In the genomic region with DNA sequence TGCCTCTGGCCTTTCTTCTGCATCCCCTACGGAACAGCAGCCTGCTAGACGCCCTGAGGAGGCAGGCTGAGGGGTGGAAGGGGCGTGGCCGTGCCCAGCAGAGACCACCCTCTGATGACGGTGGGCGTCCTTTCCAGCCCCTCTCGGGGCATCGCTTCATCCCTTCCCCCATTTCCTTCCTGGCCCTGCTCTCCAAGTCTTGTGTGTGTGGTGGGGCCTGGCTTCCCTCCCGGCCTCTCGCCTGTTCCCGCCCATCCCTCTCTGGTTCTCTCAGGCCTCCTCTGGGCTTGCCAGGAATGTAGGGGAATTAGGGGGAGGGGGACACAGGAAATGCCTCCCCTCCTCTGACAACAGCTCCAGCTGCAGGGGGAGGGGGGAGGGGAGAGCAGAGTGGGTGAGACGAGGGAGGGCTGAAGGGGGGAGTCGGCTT, we compare ENCODE assay signal across 9 cellular contexts. TPM values are rescaled to one million over a fixed set of nuclear protein-coding genes. Genes with fewer than 3 reads are reported as not detected.
DNase-seq lines count a peak whose midpoint lies in the region; ATAC-seq and TF ChIP-seq lines count a peak whose summit lies in the region.
"Had no signal": no experiment of that assay in that cellular context is flagged by ENCODE, and none has a peak within 500 bp of the region (broad histone marks: within the 10 kb centered on the region; RNA-seq: fewer than 3 reads in every experiment).

No MANE protein-coding gene starts in this region.

- no peaks in the 10 kb centered on the region for H3K27me3 ChIP-seq in esophagus squamous epithelium
- H3K27me3 ChIP-seq in uterus, result no peaks in the 10 kb centered on the region

- POLR2A ChIA-PET in HEK293T (lab: Yijun Ruan, JAX), result no interaction called here

- intact Hi-C loops in activated naive CD4-positive, alpha-beta T cell treated with anti-CD3 and anti-CD28 coated beads for 36 hours (cut with micrococcal nuclease), result no loop called here
- intact Hi-C loops in esophagus squamous epithelium (cut with DNase I) (no loop called here), uterus (cut with DNase I; ENCODE audit: low total_unique reads) (no loop called here)

- no peak for TF ChIP-seq CTCF in esophagus squamous epithelium (IDR thresholded peaks at IDR 0.05)
- no peak for TF ChIP-seq CTCF in uterus (IDR thresholded peaks at IDR 0.05)

- DNase-seq in activated naive CD4-positive, alpha-beta T cell treated with anti-CD3 and anti-CD28 coated beads for 36 hours, result no peak
- no peak for DNase-seq in activated naive CD4-positive, alpha-beta T cell treated with Interleukin-2 at 50 U/mL for 16 hours
- DNase-seq in esophagus squamous epithelium (lab: John Stamatoyannopoulos, UW) (no peak), mucosa of gallbladder (ENCODE audit: low spot score) (peak; percentile 67), uterus (peak; percentile 70 to 73), HEK293T (ENCODE audit: extremely low spot score) (no peak), NCI-H1694 treated with DMSO at 0.1 percent for 48 hours (lab: John Stamatoyannopoulos, UW) (no peak)
- DNase-seq: CD4-positive, CD25-positive, alpha-beta regulatory T cell had no signal

- H3K4me1 Mint-ChIP-seq in activated naive CD4-positive, alpha-beta T cell treated with anti-CD3 and anti-CD28 coated beads for 36 hours (ENCODE audit: low read depth), result peaks cover 45% of the 10 kb centered on the region

- peak overlapping the region; percentile 30 for H3K27ac Mint-ChIP-seq in activated naive CD4-positive, alpha-beta T cell treated with anti-CD3 and anti-CD28 coated beads for 36 hours

- H3K27ac ChIP-seq in esophagus squamous epithelium (peak overlapping the region; percentile 44 to 83 (median 74)), uterus (peak overlapping the region; percentile 55 to 59)

- peaks cover 33 to 79% (median 54%) of the 10 kb centered on the region in 3 donors for H3K4me1 ChIP-seq in esophagus squamous epithelium
- H3K4me1 ChIP-seq in uterus, result peaks cover 5 to 47% of the 10 kb centered on the region in 2 donors

- ATAC-seq in HG02610 (IDR thresholded peaks at IDR 0.05; ENCODE audit: unreplicated experiment), result no peak

- no peaks in the 10 kb centered on the region for H3K9me3 ChIP-seq in esophagus squamous epithelium
- no peaks in the 10 kb centered on the region for H3K9me3 ChIP-seq in uterus

- WGBS in esophagus squamous epithelium, 2 donors, result 4 to 40% methylated on average over 1 to 5 of the region's 13 CpGs

- CTCF ChIA-PET in activated naive CD4-positive, alpha-beta T cell treated with anti-CD3 and anti-CD28 coated beads for 36 hours (lab: Charles Lee), result no interaction called here
- CTCF ChIA-PET in HEK293T (lab: Yijun Ruan, JAX), result no interaction called here

- no peaks in the 10 kb centered on the region for H3K9me3 Mint-ChIP-seq in activated naive CD4-positive, alpha-beta T cell treated with anti-CD3 and anti-CD28 coated beads for 36 hours
- H3K9me3 Mint-ChIP-seq: CD4-positive, CD25-positive, alpha-beta regulatory T cell had no signal

- H3K36me3 ChIP-seq in esophagus squamous epithelium (peaks cover 0 to 8% (median 0%) of the 10 kb centered on the region in 3 donors), uterus (no peaks in the 10 kb centered on the region)

- peaks cover 10% of the 10 kb centered on the region for H3K36me3 Mint-ChIP-seq in activated naive CD4-positive, alpha-beta T cell treated with anti-CD3 and anti-CD28 coated beads for 36 hours (ENCODE audit: low read depth)

- no peaks in the 10 kb centered on the region for H3K27me3 Mint-ChIP-seq in activated naive CD4-positive, alpha-beta T cell treated with anti-CD3 and anti-CD28 coated beads for 36 hours (ENCODE audit: low read depth)
- H3K27me3 Mint-ChIP-seq: CD4-positive, CD25-positive, alpha-beta regulatory T cell had no signal

- TF ChIP-seq POLR2A in esophagus squamous epithelium (IDR thresholded peaks at IDR 0.05) (no peak), uterus (IDR thresholded peaks at IDR 0.05) (no peak)

- H3K4me3 ChIP-seq in esophagus squamous epithelium (peak overlapping the region in 1 of 4 donors; percentile 23), uterus (no peak overlapping the region)

- no peak overlapping the region for H3K4me3 Mint-ChIP-seq in activated naive CD4-positive, alpha-beta T cell treated with anti-CD3 and anti-CD28 coated beads for 36 hours
- H3K4me3 Mint-ChIP-seq: CD4-positive, CD25-positive, alpha-beta regulatory T cell had no signal

TF ChIP-seq in HEK293T, 16 proteins besides CTCF, POLR2A, EP300 and RAD21:
- TF ChIP-seq, protein P1, sequence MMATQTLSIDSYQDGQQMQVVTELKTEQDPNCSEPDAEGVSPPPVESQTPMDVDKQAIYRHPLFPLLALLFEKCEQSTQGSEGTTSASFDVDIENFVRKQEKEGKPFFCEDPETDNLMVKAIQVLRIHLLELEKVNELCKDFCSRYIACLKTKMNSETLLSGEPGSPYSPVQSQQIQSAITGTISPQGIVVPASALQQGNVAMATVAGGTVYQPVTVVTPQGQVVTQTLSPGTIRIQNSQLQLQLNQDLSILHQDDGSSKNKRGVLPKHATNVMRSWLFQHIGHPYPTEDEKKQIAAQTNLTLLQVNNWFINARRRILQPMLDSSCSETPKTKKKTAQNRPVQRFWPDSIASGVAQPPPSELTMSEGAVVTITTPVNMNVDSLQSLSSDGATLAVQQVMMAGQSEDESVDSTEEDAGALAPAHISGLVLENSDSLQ (IDR thresholded peaks at IDR 0.05), result no peak
- TF ChIP-seq BHLHE40 (IDR thresholded peaks at IDR 0.05; ENCODE audit: borderline replicate concordance) (no peak), SP1 (IDR thresholded peaks at IDR 0.05) (no peak), HDGF (IDR thresholded peaks at IDR 0.05; ENCODE audit: borderline replicate concordance) (no peak), ELF4 (IDR thresholded peaks at IDR 0.05) (no peak), NFRKB (IDR thresholded peaks at IDR 0.05) (no peak), ZNF384 (IDR thresholded peaks at IDR 0.05) (no peak), FOXA1 (IDR thresholded peaks at IDR 0.05) (no peak), CTBP1 (IDR thresholded peaks at IDR 0.05; ENCODE audit: borderline replicate concordance) (no peak), LEF1 (IDR thresholded peaks at IDR 0.05; ENCODE audit: borderline replicate concordance) (no peak), TARDBP (IDR thresholded peaks at IDR 0.05) (no peak), FOXM1 (IDR thresholded peaks at IDR 0.05; ENCODE audit: borderline replicate concordance) (no peak), SUZ12 (IDR thresholded peaks at IDR 0.05) (no peak), FOXK2 (IDR thresholded peaks at IDR 0.05) (no peak), ARNT (IDR thresholded peaks at IDR 0.05) (no peak), L3MBTL2 (conservative IDR thresholded peaks at IDR 0.05) (no peak)

RNA-seq across cellular contexts. Expression of a gene that starts 51.1 kb away (rescaled TPM):
- 10 to 100 TPM; 25.5 to 26.3 TPM for total RNA-seq in activated naive CD4-positive, alpha-beta T cell treated with anti-CD3 and anti-CD28 coated beads for 36 hours
- total RNA-seq in esophagus squamous epithelium (10 to 100 TPM; 18.2 to 38.8 (median 25.2) TPM), mucosa of gallbladder (78.9 TPM), uterus (100 to 1,000 TPM in 1 of 4 donors, 10 to 100 TPM in 3; 22.8 to 148 (median 34.9) TPM)

Comparison
In these comparisons a context has a peak if more than half of its experiments do, and no peak if none do; other contexts are left out.
1. DNase-seq: peak in mucosa of gallbladder (single experiment) and uterus (2 of 2); none in activated naive CD4-positive, alpha-beta T cell treated with anti-CD3 and anti-CD28 coated beads for 36 hours (single experiment), activated naive CD4-positive, alpha-beta T cell treated with Interleukin-2 at 50 U/mL for 16 hours (single experiment), esophagus squamous epithelium (single experiment), HEK293T (single experiment) and NCI-H1694 treated with DMSO at 0.1 percent for 48 hours (single experiment).